ENCODE assay signal across 8 cellular contexts in genomic region chr9:101711330-101711941, GRCh38. TPM values are rescaled to one million over a fixed set of nuclear protein-coding genes. Genes with fewer than 3 reads are reported as not detected.
DNase-seq lines count a peak whose midpoint lies in the region; ATAC-seq, FAIRE-seq and TF ChIP-seq lines count a peak whose summit lies in the region.

No MANE protein-coding gene starts in this region.

- H3K9me3 ChIP-seq in heart right ventricle (no peaks in the 10 kb centered on the region), PC-3 (ENCODE audit: low read length) (no peaks in the 10 kb centered on the region), fibroblast of lung (ENCODE audit: control insufficient read depth, insufficient read depth, low read depth, low read length) (no peaks in the 10 kb centered on the region)

- no peaks in the 10 kb centered on the region for H3F3A ChIP-seq in PC-3 (ENCODE audit: low read length, unreplicated experiment)

- DNase-seq in heart right ventricle: no peak
- DNase-seq in Right ventricle myocardium inferior (ENCODE audit: missing footprints): no peak
- DNase-seq in PC-3: peak; percentile 4
- DNase-seq in fibroblast of lung (ENCODE audit: low read depth in 2 of 2): no peak
- peak; percentile 9 for DNase-seq in urothelium cell line (ENCODE audit: low spot score)
- no peak for DNase-seq in middle frontal gyrus (ENCODE audit: extremely low spot score, low spot score)
- DNase-seq in NCI-H446 treated with DMSO at 0.1 percent for 48 hours (lab: John Stamatoyannopoulos, UW): no peak

- no peak overlapping the region for H3K27ac ChIP-seq in heart right ventricle
- H3K27ac ChIP-seq in PC-3 (ENCODE audit: low read length): no peak overlapping the region
- no peak overlapping the region for H3K27ac ChIP-seq in fibroblast of lung (ENCODE audit: insufficient read depth, low read length)

- H3K9me2 ChIP-seq in PC-3 (replicated peaks; ENCODE audit: low read length): no peaks in the 10 kb centered on the region

- H4K20me1 ChIP-seq in PC-3 (ENCODE audit: low read length) (no peaks in the 10 kb centered on the region), fibroblast of lung (ENCODE audit: control insufficient read depth, extremely low read depth, insufficient read depth, low read length) (no peaks in the 10 kb centered on the region)

- H2AFZ ChIP-seq in PC-3 (ENCODE audit: low read length) (no peak overlapping the region), fibroblast of lung (ENCODE audit: low read length) (no peak overlapping the region)

- H3K4me1 ChIP-seq in heart right ventricle: peaks cover 0 to 2% (median 0%) of the 10 kb centered on the region in 9 donors
- no peaks in the 10 kb centered on the region for H3K4me1 ChIP-seq in PC-3 (ENCODE audit: insufficient read depth, low read length)
- H3K4me1 ChIP-seq in fibroblast of lung (ENCODE audit: control insufficient read depth, extremely low read depth, insufficient read depth, low read length): no peaks in the 10 kb centered on the region

- POLR2A ChIA-PET in PC-3 (lab: Charles Lee; ENCODE audit: unreplicated experiment): no interaction called here

- H3K9ac ChIP-seq in PC-3 (ENCODE audit: low read length) (no peak overlapping the region), fibroblast of lung (ENCODE audit: insufficient read depth, low read length) (no peak overlapping the region)

- no peaks in the 10 kb centered on the region for H3K36me3 ChIP-seq in heart right ventricle
- H3K36me3 ChIP-seq in PC-3 (ENCODE audit: low read depth, low read length): no peaks in the 10 kb centered on the region
- H3K36me3 ChIP-seq in fibroblast of lung (ENCODE audit: control insufficient read depth, insufficient read depth, low read length): no peaks in the 10 kb centered on the region

- ATAC-seq in heart right ventricle (no peak), Right ventricle myocardium inferior (no peak), HG02642 (IDR thresholded peaks at IDR 0.05; ENCODE audit: poor library complexity, unreplicated experiment) (peak; percentile 86), PC-3 (no peak)

- H3K4me2 ChIP-seq in PC-3 (ENCODE audit: low read length): no peak overlapping the region
- H3K4me2 ChIP-seq in fibroblast of lung (ENCODE audit: extremely low read depth, insufficient read depth, low read length): no peak overlapping the region

- H3K27me3 ChIP-seq in heart right ventricle (peaks cover 0 to 9% (median 3%) of the 10 kb centered on the region in 7 donors), PC-3 (ENCODE audit: low read length) (no peaks in the 10 kb centered on the region), fibroblast of lung (ENCODE audit: control insufficient read depth, insufficient read depth, low read length) (no peaks in the 10 kb centered on the region)

- intact Hi-C loops in heart right ventricle (cut with DNase I) (loop anchor here in 1 of 10 donors (10.0 kb wide), 1 partner anchor 107 kb away; no protein-coding TSS in a partner anchor), Right ventricle myocardium inferior (cut with DNase I) (no loop called here), PC-3 (cut with micrococcal nuclease) (no loop called here)

- no peak overlapping the region for H3K4me3 ChIP-seq in heart right ventricle
- no peak overlapping the region for H3K4me3 ChIP-seq in PC-3 (ENCODE audit: low read length)
- H3K4me3 ChIP-seq in fibroblast of lung (replicated peaks in 1 of 4; ENCODE audit: control extremely low read depth in 1 of 4, insufficient read depth in 1 of 4, low read depth in 3 of 4, low read length in 4 of 4): no peak overlapping the region

- no peak for FAIRE-seq in urothelium cell line (lab: Jason Lieb, UNC)

- TF ChIP-seq CTCF in heart right ventricle (IDR thresholded peaks at IDR 0.05) (peak in 8 of 9 donors; percentile 5 to 62 (median 42)), PC-3 (conservative IDR thresholded peaks at IDR 0.05; ENCODE audit: low read depth, low read length) (peak; percentile 68), fibroblast of lung (conservative IDR thresholded peaks at IDR 0.05 in 1 of 2, IDR thresholded peaks at IDR 0.05 in 1 of 2; ENCODE audit: low read depth in 1 of 2, low read length in 2 of 2) (peak; percentile 36 to 41)

- no peaks in the 10 kb centered on the region for H3K79me2 ChIP-seq in PC-3 (ENCODE audit: low read length)
- H3K79me2 ChIP-seq in fibroblast of lung (ENCODE audit: control insufficient read depth, insufficient read depth, low read length): no peaks in the 10 kb centered on the region

- BruUV-seq in PC-3 (replicated peaks; lab: Mats Ljungman, UMichigan): no TSS peak

- WGBS in heart right ventricle, 2 donors: 65 to 68% methylated on average over 10 of the region's 10 CpGs

- CTCF ChIA-PET in PC-3 (lab: Charles Lee): no interaction called here

RNA-seq across cellular contexts. Expression of gene GRIN3A, which starts 27.0 kb away (rescaled TPM):
- total RNA-seq in heart right ventricle (1 to 10 TPM in 1 of 10 donors, under 1 TPM in 9; 0.07 to 1.4 (median 0.38) TPM), Right ventricle myocardium inferior (0.92 TPM), PC-3 (2014; rRNA removed) (not detected in 2 replicates), fibroblast of lung (not detected in 2 replicates)
- polyA plus RNA-seq in heart right ventricle (under 1 TPM; 0.06 to 0.29 TPM), fibroblast of lung (not detected in 2 replicates)
- 0.05 TPM in 1 of 2 replicates, not detected in the other for polyA plus RNA-seq in fibroblast of lung (2012)
- polyA minus RNA-seq in fibroblast of lung (ENCODE audit: low replicate concordance): not detected in 2 replicates

Comparison
In these comparisons a context has a peak if more than half of its experiments do, and no peak if none do; other contexts are left out.
1. DNase-seq: peak in PC-3 (single experiment) and urothelium cell line (single experiment); none in heart right ventricle (0 of 2), Right ventricle myocardium inferior (single experiment), fibroblast of lung (0 of 2), middle frontal gyrus (single experiment) and NCI-H446 treated with DMSO at 0.1 percent for 48 hours (single experiment).
2. Peak in every context shown above with its lines, with median percentiles within 50 percentile points of each other: CTCF ChIP-seq.